In the genomic region with DNA sequence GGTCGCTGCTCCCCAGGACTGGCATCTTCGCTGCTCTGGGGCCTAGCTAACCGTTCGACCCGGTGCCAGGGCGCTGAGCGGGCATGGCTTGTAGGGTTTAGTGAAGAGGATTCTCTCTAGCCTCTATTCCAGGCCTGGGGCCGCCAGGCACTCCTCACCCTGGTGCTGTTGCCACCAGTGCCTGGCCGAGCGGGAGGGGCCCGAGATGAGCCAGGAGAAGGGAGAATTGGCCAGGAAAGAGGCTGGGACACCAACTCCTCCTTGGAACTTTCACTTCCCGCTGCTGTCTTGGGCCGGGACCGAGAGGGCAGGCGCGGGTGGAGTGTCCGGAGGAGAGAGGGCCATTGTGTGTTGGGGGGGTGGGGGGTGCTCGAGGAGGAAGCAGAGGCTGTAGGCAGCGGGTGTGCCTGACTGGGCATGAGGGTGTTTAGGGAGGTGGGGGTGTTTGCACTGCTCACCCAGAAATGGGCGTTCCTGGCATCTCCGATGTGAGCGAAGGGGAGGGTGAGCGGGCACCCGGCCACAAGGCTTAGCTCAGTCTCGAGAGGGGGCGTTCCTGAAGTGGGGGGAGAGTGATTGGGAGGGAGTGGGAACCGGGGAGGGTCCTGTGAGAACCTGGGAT, we compare ENCODE assay signal across 8 cellular contexts. TPM values are rescaled to one million over a fixed set of nuclear protein-coding genes. Genes with fewer than 3 reads are reported as not detected.
DNase-seq lines count a peak whose midpoint lies in the region; ATAC-seq and TF ChIP-seq lines count a peak whose summit lies in the region.

No MANE protein-coding gene starts in this region.

- no peaks in the 10 kb centered on the region for H3K79me2 ChIP-seq in hepatocyte

- H3K36me3 ChIP-seq in hepatocyte (replicated peaks; ENCODE audit: insufficient read depth, low read depth), result no peaks in the 10 kb centered on the region

- peaks cover 8% of the 10 kb centered on the region for H3K36me3 Mint-ChIP-seq in T-cell

- H3K27me3 ChIP-seq in hepatocyte, result no peaks in the 10 kb centered on the region

- H3K27ac ChIP-seq in hepatocyte, result peak overlapping the region; percentile 57

- no peaks in the 10 kb centered on the region for H3K9me3 Mint-ChIP-seq in T-cell

- no peaks in the 10 kb centered on the region for H3K9me2 ChIP-seq in hepatocyte (replicated peaks; ENCODE audit: insufficient read depth)

- no peaks in the 10 kb centered on the region for H3K27me3 Mint-ChIP-seq in T-cell

- no peaks in the 10 kb centered on the region for H4K20me1 ChIP-seq in hepatocyte (ENCODE audit: insufficient read depth, poor library complexity, severe bottlenecking)

- H3K27ac Mint-ChIP-seq in T-cell, result peak overlapping the region; percentile 27 to 61

- TF ChIP-seq CTCF in GM10266 (IDR thresholded peaks at IDR 0.05; ENCODE audit: control insufficient read depth, insufficient read depth, low read depth, missing control alignments), result no peak
- TF ChIP-seq CTCF in astrocyte of the cerebellum (IDR thresholded peaks at IDR 0.05; ENCODE audit: low read depth, low read length, missing control alignments), result no peak
- no peak for TF ChIP-seq CTCF in hepatocyte (IDR thresholded peaks at IDR 0.05; ENCODE audit: poor library complexity)
- TF ChIP-seq CTCF in retinal pigment epithelial cell (conservative IDR thresholded peaks at IDR 0.05; ENCODE audit: low read depth, low read length), result no peak

- H3K9me3 ChIP-seq in hepatocyte (ENCODE audit: low read depth), result no peaks in the 10 kb centered on the region

- POLR2A ChIA-PET in T-cell (lab: Charles Lee), result interaction anchor here in 1 of 2 donors (0.6 kb wide), 1 partner anchor 443 kb away, joined by 3 read pairs; no protein-coding TSS in a partner anchor

- peak overlapping the region; percentile 61 for H3K4me3 ChIP-seq in astrocyte of the cerebellum (ENCODE audit: low read depth, low read length)
- peak overlapping the region; percentile 92 for H3K4me3 ChIP-seq in hepatocyte
- H3K4me3 ChIP-seq in retinal pigment epithelial cell (ENCODE audit: low read length), result peak overlapping the region; percentile 78

- ATAC-seq in T-cell (replicated peaks in 1 of 4) (peak; percentile 38 to 42 (median 40)), HG03378 (IDR thresholded peaks at IDR 0.05; ENCODE audit: unreplicated experiment) (no peak), HG03139 (IDR thresholded peaks at IDR 0.05; ENCODE audit: unreplicated experiment) (no peak)

- CTCF ChIA-PET in T-cell (lab: Charles Lee), result interaction anchor here (0.6 to 1.6 kb wide), 17 partner anchors 8 to 535 kb away, joined by 3 to 11 read pairs (median 5); a partner anchor contains a TSS

- in situ Hi-C loops in astrocyte of the cerebellum (cut with HindIII; ENCODE audit: low sequenced_read_pairs), result no loop called here

- H2AFZ ChIP-seq in hepatocyte, result peak overlapping the region; percentile 84

- H3K4me3 Mint-ChIP-seq in T-cell, result peak overlapping the region; percentile 72 to 88 (median 78)

- DNase-seq in GM10266 (ENCODE audit: extremely low spot score) (peak; percentile 56), HuH-7 (ENCODE audit: low spot score) (peak; percentile 42), T-cell (peak in 26 of 34 experiments; percentile 13 to 50 (median 40)), astrocyte of the cerebellum (ENCODE audit: low read depth) (no peak), hepatocyte (ENCODE audit: low spot score) (no peak), retinal pigment epithelial cell (ENCODE audit: low read depth) (no peak)

- peaks cover 25% of the 10 kb centered on the region for H3K4me1 ChIP-seq in hepatocyte (ENCODE audit: insufficient read depth)

- peaks cover 14 to 26% (median 20%) of the 10 kb centered on the region in 3 donors for H3K4me1 Mint-ChIP-seq in T-cell

- peak overlapping the region; percentile 93 for H3K4me2 ChIP-seq in hepatocyte

- WGBS in hepatocyte (ENCODE audit: low lambda C conversion rate, missing lambda C conversion rate), result 11% methylated on average over 17 of the region's 27 CpGs

RNA-seq across cellular contexts. Expression of a gene that starts 0.8 kb away (rescaled TPM):
- 10 to 100 TPM; 17.3 to 53.0 (median 37.2) TPM for total RNA-seq in T-cell
- total RNA-seq in hepatocyte, result 44.8 and 55.7 TPM in 2 replicates
- polyA plus RNA-seq in hepatocyte, result 108 and 117 TPM in 2 replicates

RNA-seq across cellular contexts. Expression of a gene that starts 11.7 kb away (rescaled TPM):
- total RNA-seq in T-cell (1 to 10 TPM; 3.1 to 7.8 (median 6.6) TPM), hepatocyte (20.5 and 21.3 TPM in 2 replicates)
- polyA plus RNA-seq in hepatocyte, result 16.3 and 18.1 TPM in 2 replicates

RNA-seq across cellular contexts. Expression of a gene that starts 18.3 kb away (rescaled TPM):
- under 1 TPM in 3 of 5 donors, not detected in 2; 0.30 to 0.58 (median 0.54) TPM for total RNA-seq in T-cell
- 0.60 TPM in 1 of 2 replicates, not detected in the other for total RNA-seq in hepatocyte
- polyA plus RNA-seq in hepatocyte, result 0.12 TPM in 1 of 2 replicates, not detected in the other

RNA-seq across cellular contexts. Expression of a gene that starts 18.3 kb away (rescaled TPM):
- total RNA-seq in T-cell (1 to 10 TPM; 1.1 to 2.6 (median 1.6) TPM), hepatocyte (0.04 and 1.6 TPM in 2 replicates)
- 0.40 and 0.47 TPM in 2 replicates for polyA plus RNA-seq in hepatocyte

RNA-seq across cellular contexts. Expression of a gene that starts 26.7 kb away (rescaled TPM):
- total RNA-seq in T-cell (1 to 10 TPM in 3 of 5 donors, under 1 TPM in 1, not detected in 1; 0.68 to 2.6 (median 2.3) TPM), hepatocyte (4.0 and 5.5 TPM in 2 replicates)
- 10.3 and 13.1 TPM in 2 replicates for polyA plus RNA-seq in hepatocyte

Comparison
In these comparisons a context has a peak if more than half of its experiments do, and no peak if none do; other contexts are left out.
1. DNase-seq: peak in GM10266 (single experiment), HuH-7 (single experiment) and T-cell (26 of 34); none in astrocyte of the cerebellum (single experiment), hepatocyte (single experiment) and retinal pigment epithelial cell (single experiment).
2. ATAC-seq: peak in T-cell (4 of 4); none in HG03378 (single experiment) and HG03139 (single experiment).
3. Peak in every context shown above with its lines, with median percentiles within 50 percentile points of each other: H3K4me3 ChIP-seq.